Comparison of ENCODE assay signal across 9 cellular contexts in the genomic region with DNA sequence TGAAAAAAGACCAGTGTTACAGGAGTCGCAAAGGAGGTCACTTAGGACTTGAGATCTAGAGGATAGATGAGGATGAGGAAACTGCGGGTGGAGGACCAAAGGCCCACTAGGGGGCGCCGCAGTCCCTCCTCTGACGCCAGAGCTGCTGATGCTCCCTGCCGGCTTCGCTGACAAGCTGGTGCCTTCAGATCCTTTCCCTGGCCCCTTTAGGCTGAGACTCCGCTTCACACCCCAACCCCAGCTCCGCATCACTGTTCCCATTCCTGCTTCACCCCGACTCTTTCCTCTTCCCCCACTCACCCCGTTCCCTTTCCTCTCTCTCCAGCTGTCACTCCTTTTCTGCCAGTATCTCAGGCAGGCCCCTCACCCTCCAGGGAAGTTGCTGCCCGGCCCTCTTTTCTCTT. TPM values are rescaled to one million over a fixed set of nuclear protein-coding genes. Genes with fewer than 3 reads are reported as not detected.
DNase-seq lines count a peak whose midpoint lies in the region; ATAC-seq and TF ChIP-seq lines count a peak whose summit lies in the region.
"Had no signal": no experiment of that assay in that cellular context is flagged by ENCODE, and none has a peak within 500 bp of the region (broad histone marks: within the 10 kb centered on the region; RNA-seq: fewer than 3 reads in every experiment).

No MANE protein-coding gene starts in this region.

- H2AFZ ChIP-seq in GM23248: no peak overlapping the region

- H3K27ac Mint-ChIP-seq in WTC11: no peak overlapping the region
- H3K27ac Mint-ChIP-seq in brain: peak overlapping the region; percentile 69 to 100 (median 92)
- H3K27ac Mint-ChIP-seq: stimulated activated naive CD8-positive, alpha-beta T cell treated with anti-CD3 and anti-CD28 coated beads, Interleukin-15, Interleukin-2, amounts not matched to agents 100 ng/mL and 50 ng/mL, for 24 hours had no signal

- DNase-seq in AG04449 (ENCODE audit: low read depth, low spot score) (no peak), GM23248 (peak; percentile 75), NCI-H2227 (lab: John Stamatoyannopoulos, UW; ENCODE audit: unreplicated experiment) (peak; percentile 80), WTC11 (ENCODE audit: low spot score) (peak; percentile 94), inferior parietal cortex (ENCODE audit: extremely low spot score) (peak; percentile 89)
- DNase-seq in stimulated activated CD4-positive, alpha-beta T cell treated with anti-CD3 and anti-CD28 coated beads, Interleukin-15, amount 100 ng/mL, for 1 hour (ENCODE audit: low read depth in 1 of 2, low spot score in 1 of 2): peak; percentile 58 to 68

- no peaks in the 10 kb centered on the region for H3K36me3 Mint-ChIP-seq in WTC11
- H3K36me3 Mint-ChIP-seq in brain: peaks cover 13% of the 10 kb centered on the region

- H3K4me3 Mint-ChIP-seq in WTC11: no peak overlapping the region
- H3K4me3 Mint-ChIP-seq in brain: peak overlapping the region in 4 of 5 experiments; percentile 22 to 84 (median 69)
- H3K4me3 Mint-ChIP-seq: stimulated activated naive CD8-positive, alpha-beta T cell treated with anti-CD3 and anti-CD28 coated beads, Interleukin-15, Interleukin-2, amounts not matched to agents 100 ng/mL and 50 ng/mL, for 24 hours had no signal

- H3K27me3 Mint-ChIP-seq in WTC11 (ENCODE audit: low read depth) (peaks cover 53% of the 10 kb centered on the region), brain (peaks cover 8% of the 10 kb centered on the region)

- H3K27ac ChIP-seq in GM23248: no peak overlapping the region

- POLR2A ChIA-PET in AG04449 (lab: Yijun Ruan, JAX) (no interaction called here), WTC11 (lab: Charles Lee) (interaction anchor here (0.6 to 1.2 kb wide), 4 partner anchors 9 to 79 kb away, joined by 3 to 5 read pairs (median 4); no protein-coding TSS in a partner anchor)

- TF ChIP-seq CTCF in AG04449 (IDR thresholded peaks at IDR 0.05; ENCODE audit: insufficient read depth, low read length, missing control alignments) (peak; percentile 91), WTC11 (IDR thresholded peaks at IDR 0.05) (peak; percentile 92), brain (conservative IDR thresholded peaks at IDR 0.05) (peak; percentile 84 to 88)

- no peaks in the 10 kb centered on the region for H3K9me3 ChIP-seq in GM23248 (ENCODE audit: low read depth)

- H3K79me2 ChIP-seq in GM23248 (ENCODE audit: insufficient read depth): no peaks in the 10 kb centered on the region

- no peak overlapping the region for H3K9ac ChIP-seq in GM23248

- CTCF ChIA-PET in AG04449 (lab: Yijun Ruan, JAX): interaction anchor here (0.6 to 9.2 kb wide), 50 partner anchors 11 to 954 kb away, joined by 3 to 147 read pairs (median 5); a partner anchor contains a TSS
- CTCF ChIA-PET in WTC11 (lab: Charles Lee): interaction anchor here (0.6 to 29.5 kb wide), 47 partner anchors 8 to 291 kb away, joined by 3 to 978 read pairs (median 6); a partner anchor contains a TSS

- no peaks in the 10 kb centered on the region for H3K4me1 ChIP-seq in GM23248 (ENCODE audit: insufficient read depth)

- peaks cover 30% of the 10 kb centered on the region for H3K27me3 ChIP-seq in GM23248 (replicated peaks; ENCODE audit: insufficient read depth)

- peak; percentile 74 for ATAC-seq in WTC11
- no peak for ATAC-seq in HG03045 (IDR thresholded peaks at IDR 0.05; ENCODE audit: unreplicated experiment)

- H3K9me3 Mint-ChIP-seq in WTC11 (no peaks in the 10 kb centered on the region), brain (peaks cover 0 to 4% (median 2%) of the 10 kb centered on the region in 5 experiments)
- H3K9me3 Mint-ChIP-seq: stimulated activated naive CD8-positive, alpha-beta T cell treated with anti-CD3 and anti-CD28 coated beads, Interleukin-15, Interleukin-2, amounts not matched to agents 100 ng/mL and 50 ng/mL, for 24 hours had no signal

- H3K4me1 Mint-ChIP-seq in WTC11: peaks cover 17% of the 10 kb centered on the region
- peaks cover 47% of the 10 kb centered on the region for H3K4me1 Mint-ChIP-seq in brain

- H4K20me1 ChIP-seq in GM23248 (ENCODE audit: insufficient read depth): no peaks in the 10 kb centered on the region

- H3K36me3 ChIP-seq in GM23248 (ENCODE audit: low read depth): no peaks in the 10 kb centered on the region

- H3K9me2 ChIP-seq in GM23248 (ENCODE audit: insufficient read depth): no peaks in the 10 kb centered on the region

- 53 to 60% methylated on average over 8 to 12 of the region's 12 CpGs for WGBS in GM23248 (ENCODE audit: low coverage in 1 of 2, low lambda C conversion rate in 2 of 2, missing lambda C conversion rate in 2 of 2), 2 experiments

- H3F3A ChIP-seq in GM23248 (ENCODE audit: insufficient read depth): no peaks in the 10 kb centered on the region

- H3K4me2 ChIP-seq in GM23248 (ENCODE audit: unreplicated experiment): no peak overlapping the region

- in situ Hi-C loops in GM23248 (cut with MboI): no loop called here

- H3K4me3 ChIP-seq in AG04449 (ENCODE audit: low read depth, low read length) (no peak overlapping the region), GM23248 (no peak overlapping the region)

TF ChIP-seq in WTC11, 78 proteins besides CTCF, POLR2A, EP300 and RAD21 (continues in another document):
- TF ChIP-seq ZNF416 (CRISPR knock-in tag; IDR thresholded peaks at IDR 0.05): 0 out of 2 replicates have a peak, but pooled peaks have one; percentile 37
- 0 out of 2 replicates have a peak, but pooled peaks have one; percentile 38 for TF ChIP-seq ZNF232 (CRISPR knock-in tag; IDR thresholded peaks at IDR 0.05)
- no peak for TF ChIP-seq MXD4 (CRISPR knock-in tag; IDR thresholded peaks at IDR 0.05; ENCODE audit: borderline replicate concordance)
- TF ChIP-seq, protein P1, sequence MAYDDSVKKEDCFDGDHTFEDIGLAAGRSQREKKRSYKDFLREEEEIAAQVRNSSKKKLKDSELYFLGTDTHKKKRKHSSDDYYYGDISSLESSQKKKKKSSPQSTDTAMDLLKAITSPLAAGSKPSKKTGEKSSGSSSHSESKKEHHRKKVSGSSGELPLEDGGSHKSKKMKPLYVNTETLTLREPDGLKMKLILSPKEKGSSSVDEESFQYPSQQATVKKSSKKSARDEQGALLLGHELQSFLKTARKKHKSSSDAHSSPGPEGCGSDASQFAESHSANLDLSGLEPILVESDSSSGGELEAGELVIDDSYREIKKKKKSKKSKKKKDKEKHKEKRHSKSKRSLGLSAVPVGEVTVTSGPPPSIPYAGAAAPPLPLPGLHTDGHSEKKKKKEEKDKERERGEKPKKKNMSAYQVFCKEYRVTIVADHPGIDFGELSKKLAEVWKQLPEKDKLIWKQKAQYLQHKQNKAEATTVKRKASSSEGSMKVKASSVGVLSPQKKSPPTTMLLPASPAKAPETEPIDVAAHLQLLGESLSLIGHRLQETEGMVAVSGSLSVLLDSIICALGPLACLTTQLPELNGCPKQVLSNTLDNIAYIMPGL (CRISPR knock-in tag; IDR thresholded peaks at IDR 0.05): 0 out of 2 replicates have a peak, but pooled peaks have one; percentile 54
- no peak for TF ChIP-seq ESRRA (CRISPR knock-in tag; IDR thresholded peaks at IDR 0.05; ENCODE audit: borderline replicate concordance)

RNA-seq across cellular contexts. Expression of a gene that starts 4.3 kb away (rescaled TPM):
- total RNA-seq in GM23248 (2014; rRNA removed; shearing (Covaris generic)): 0.13 TPM in 1 of 2 replicates, not detected in the other
- polyA plus RNA-seq in GM23248 (2016; fragmentation: Nextera tagmentation; extraction: Ambion mirVana) (not detected in 2 replicates), brain (ENCODE audit: insufficient read depth, low read depth, low replicate concordance) (19.0 TPM)
- total RNA-seq in WTC11 (2021): 0.09 to 0.14 TPM in 2 of 3 replicates, not detected in the other

RNA-seq across cellular contexts. Expression of a gene that starts 12.7 kb away (rescaled TPM):
- 43.3 and 52.2 TPM in 2 replicates for total RNA-seq in GM23248 (2014; rRNA removed; shearing (Covaris generic))
- polyA plus RNA-seq in GM23248 (2016; fragmentation: Nextera tagmentation; extraction: Ambion mirVana): 32.9 and 34.6 TPM in 2 replicates
- total RNA-seq in WTC11 (2021): 86.7 to 101 TPM (median 95.1 TPM) in 3 replicates
- 111 TPM for polyA plus RNA-seq in brain (ENCODE audit: insufficient read depth, low read depth, low replicate concordance)

RNA-seq across cellular contexts. Expression of a gene that starts 15.7 kb away (rescaled TPM):
- total RNA-seq in GM23248 (2014; rRNA removed; shearing (Covaris generic)): not detected in 2 replicates
- not detected in 2 replicates for polyA plus RNA-seq in GM23248 (2016; fragmentation: Nextera tagmentation; extraction: Ambion mirVana)
- total RNA-seq in WTC11 (2021): 1.4 to 1.6 TPM (median 1.4 TPM) in 3 replicates
- 79.9 TPM for polyA plus RNA-seq in brain (ENCODE audit: insufficient read depth, low read depth, low replicate concordance)

RNA-seq across cellular contexts. Expression of a gene that starts 29.9 kb away (rescaled TPM):
- 0.11 and 0.13 TPM in 2 replicates for total RNA-seq in GM23248 (2014; rRNA removed; shearing (Covaris generic))
- 0.14 and 0.30 TPM in 2 replicates for polyA plus RNA-seq in GM23248 (2016; fragmentation: Nextera tagmentation; extraction: Ambion mirVana)
- total RNA-seq in WTC11 (2021): 22.8 to 25.6 TPM (median 23.2 TPM) in 3 replicates
- polyA plus RNA-seq in brain (ENCODE audit: insufficient read depth, low read depth, low replicate concordance): 216 TPM

RNA-seq across cellular contexts. Expression of a gene that starts 53.9 kb away (rescaled TPM):
- total RNA-seq in GM23248 (2014; rRNA removed; shearing (Covaris generic)): 4.8 and 5.5 TPM in 2 replicates
- polyA plus RNA-seq in GM23248 (2016; fragmentation: Nextera tagmentation; extraction: Ambion mirVana) (5.4 and 5.7 TPM in 2 replicates), brain (ENCODE audit: insufficient read depth, low read depth, low replicate concordance) (3.1 TPM)
- 4.4 to 5.2 TPM (median 4.4 TPM) in 3 replicates for total RNA-seq in WTC11 (2021)
